2 cellular contexts compared by ENCODE assay signal in genomic region chr11:125080531-125080911, GRCh38.
TF ChIP-seq lines count a peak whose summit lies in the region.

No MANE protein-coding gene starts in this region.

TF ChIP-seq in HepG2, 621 proteins besides CTCF, POLR2A, EP300 and RAD21:
- TF ChIP-seq NAIF1 (CRISPR knock-in tag; IDR thresholded peaks at IDR 0.05; ENCODE audit: borderline replicate concordance) (no peak), GATA4 (IDR thresholded peaks at IDR 0.05; ENCODE audit: borderline replicate concordance, low read depth) (no peak), ZSCAN29 (CRISPR knock-in tag; conservative IDR thresholded peaks at IDR 0.05) (no peak), NRL (CRISPR knock-in tag; IDR thresholded peaks at IDR 0.05; ENCODE audit: borderline replicate concordance) (no peak), KDM1A (CRISPR knock-in tag; IDR thresholded peaks at IDR 0.05) (no peak), NR2F1 (CRISPR knock-in tag; IDR thresholded peaks at IDR 0.05) (no peak), ZNF589 (CRISPR knock-in tag; conservative IDR thresholded peaks at IDR 0.05) (no peak), TOPORS (CRISPR knock-in tag; IDR thresholded peaks at IDR 0.05) (no peak), HMGXB3 (CRISPR knock-in tag; IDR thresholded peaks at IDR 0.05; ENCODE audit: borderline replicate concordance) (no peak), ZMYM4 (CRISPR knock-in tag; IDR thresholded peaks at IDR 0.05) (no peak), CEBPB (IDR thresholded peaks at IDR 0.05; ENCODE audit: borderline replicate concordance, low read depth, low read length) (no peak), CBX2 (IDR thresholded peaks at IDR 0.05; ENCODE audit: low read depth, low read length) (no peak), CBX2 (CRISPR knock-in tag; IDR thresholded peaks at IDR 0.05; ENCODE audit: low read depth) (no peak), EED (CRISPR knock-in tag; IDR thresholded peaks at IDR 0.05) (no peak), EHMT2 (IDR thresholded peaks at IDR 0.05; ENCODE audit: borderline replicate concordance, low read depth, low read length) (no peak), ZSCAN9 (CRISPR knock-in tag; IDR thresholded peaks at IDR 0.05; ENCODE audit: borderline replicate concordance) (no peak)

TF ChIP-seq in HEK293T, 16 proteins besides CTCF, POLR2A, EP300 and RAD21:
- TF ChIP-seq LEF1 (IDR thresholded peaks at IDR 0.05; ENCODE audit: borderline replicate concordance) = no peak
- TF ChIP-seq TARDBP (IDR thresholded peaks at IDR 0.05) = no peak
- TF ChIP-seq BHLHE40 (IDR thresholded peaks at IDR 0.05; ENCODE audit: borderline replicate concordance) = no peak
- TF ChIP-seq FOXM1 (IDR thresholded peaks at IDR 0.05; ENCODE audit: borderline replicate concordance) = no peak
- TF ChIP-seq ELF4 (IDR thresholded peaks at IDR 0.05) = no peak
- TF ChIP-seq ZNF384 (IDR thresholded peaks at IDR 0.05) = no peak
- TF ChIP-seq PKNOX1 (IDR thresholded peaks at IDR 0.05) = no peak
- TF ChIP-seq HDGF (IDR thresholded peaks at IDR 0.05; ENCODE audit: borderline replicate concordance) = no peak
- TF ChIP-seq SUZ12 (IDR thresholded peaks at IDR 0.05) = no peak
- no peak for TF ChIP-seq FOXA1 (IDR thresholded peaks at IDR 0.05)
- no peak for TF ChIP-seq L3MBTL2 (conservative IDR thresholded peaks at IDR 0.05)
- no peak for TF ChIP-seq ARNT (IDR thresholded peaks at IDR 0.05)
